13 cellular contexts compared by ENCODE assay signal in the genomic region with DNA sequence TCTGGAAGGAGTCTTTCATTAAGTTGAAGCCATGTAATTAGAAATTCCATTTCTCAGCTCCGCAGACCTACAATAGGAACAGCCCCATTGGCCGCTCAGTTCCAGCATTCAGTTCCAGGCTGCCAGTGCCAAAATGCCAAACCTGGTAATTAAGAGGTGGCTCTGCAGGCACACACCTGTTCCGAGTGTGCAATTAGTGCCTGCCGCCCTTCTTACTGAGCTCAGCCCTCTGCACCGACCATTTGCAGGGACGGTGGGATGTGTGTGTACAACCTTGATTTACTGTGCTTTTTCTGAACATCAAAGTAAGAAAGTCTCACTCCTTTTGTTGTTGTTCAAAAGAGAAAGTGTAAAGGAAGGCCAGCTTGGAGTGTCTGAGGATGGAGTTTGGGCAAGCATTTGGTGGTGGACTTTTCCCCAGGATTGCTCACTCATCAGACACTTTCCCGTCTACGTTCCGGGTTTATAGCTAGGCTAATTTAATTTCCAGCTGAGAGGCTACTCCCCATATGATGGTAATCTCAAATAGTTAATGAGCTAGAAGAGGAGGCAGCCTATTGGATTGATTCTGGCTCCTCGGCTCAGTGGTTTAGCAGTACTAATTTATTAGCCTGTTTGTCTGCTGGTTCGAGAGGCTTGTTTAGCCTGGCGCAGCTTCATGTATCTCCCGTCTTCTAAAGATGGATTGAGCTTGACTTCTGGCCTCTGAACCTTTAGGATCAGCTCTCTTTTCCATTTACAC. TPM values are rescaled to one million over a fixed set of nuclear protein-coding genes. Genes with fewer than 3 reads are reported as not detected.
DNase-seq lines count a peak whose midpoint lies in the region; ATAC-seq and TF ChIP-seq lines count a peak whose summit lies in the region.
"Had no signal": no experiment of that assay in that cellular context is flagged by ENCODE, and none has a peak within 500 bp of the region (broad histone marks: within the 10 kb centered on the region; RNA-seq: fewer than 3 reads in every experiment).

No MANE protein-coding gene starts in this region.

- DNase-seq in G401 (ENCODE audit: low spot score) (peak; percentile 10), NCI-H69 (lab: John Stamatoyannopoulos, UW) (peak; percentile 81), neural crest cell (ENCODE audit: low read depth, low spot score) (no peak), NCI-H345 treated with DMSO at 0.1 percent for 48 hours (lab: John Stamatoyannopoulos, UW; ENCODE audit: unreplicated experiment) (no peak)
- DNase-seq: activated CD8-positive, alpha-beta memory T cell treated with anti-CD3 and anti-CD28 coated beads, Interleukin-2, amount 50 U/mL, for 4 hours; left colon; NCI-H2171 treated with DMSO at 0.1 percent for 48 hours; retina; upper lobe of left lung had no signal

- H3K36me3 Mint-ChIP-seq in brain (peaks cover 3% of the 10 kb centered on the region), neural crest cell (ENCODE audit: low read depth) (peaks cover 6% of the 10 kb centered on the region)
- H3K36me3 Mint-ChIP-seq: CD14-positive monocyte had no signal

- H3K27me3 Mint-ChIP-seq in brain (no peaks in the 10 kb centered on the region), neural crest cell (ENCODE audit: low read depth) (no peaks in the 10 kb centered on the region)

- TF ChIP-seq CTCF in brain (conservative IDR thresholded peaks at IDR 0.05) (no peak), neural crest cell (conservative IDR thresholded peaks at IDR 0.05) (no peak)

- peaks cover 0 to 2% (median 0%) of the 10 kb centered on the region in 5 experiments for H3K9me3 Mint-ChIP-seq in brain
- H3K9me3 Mint-ChIP-seq in neural crest cell: peaks cover 2% of the 10 kb centered on the region

- ATAC-seq in HG02885 (IDR thresholded peaks at IDR 0.05; ENCODE audit: poor library complexity, unreplicated experiment) (no peak), esophagus mucosa (no peak)
- ATAC-seq: left colon had no signal

- H3K4me3 Mint-ChIP-seq in brain (peak overlapping the region; percentile 4 to 61 (median 54)), neural crest cell (peak overlapping the region; percentile 2)
- H3K4me3 Mint-ChIP-seq: CD14-positive monocyte had no signal

- in situ Hi-C loops in G401 (cut with HindIII; ENCODE audit: low sequenced_read_pairs): no loop called here

- H3K27ac Mint-ChIP-seq in brain (peak overlapping the region in 4 of 5 experiments; percentile 16 to 47 (median 32)), neural crest cell (ENCODE audit: unreplicated experiment) (no peak overlapping the region)

- H3K4me1 Mint-ChIP-seq in brain (peaks cover 87% of the 10 kb centered on the region), neural crest cell (peaks cover 84% of the 10 kb centered on the region)

RNA-seq across cellular contexts. Expression of a gene that starts 20.0 kb away (rescaled TPM):
- 0.37 TPM in 2 replicates for total RNA-seq in G401 (2014; rRNA removed; shearing (Covaris generic))
- 0.14 TPM for polyA plus RNA-seq in brain (ENCODE audit: insufficient read depth, low read depth, low replicate concordance)
- 57.0 and 58.3 TPM in 2 replicates for total RNA-seq in neural crest cell
- total RNA-seq in esophagus mucosa: 2.5 TPM

Comparison
In these comparisons a context has a peak if more than half of its experiments do, and no peak if none do; other contexts are left out.
1. DNase-seq: peak in G401 (single experiment) and NCI-H69 (single experiment); none in neural crest cell (single experiment) and NCI-H345 treated with DMSO at 0.1 percent for 48 hours (single experiment).
2. RNA of a gene that starts 20.0 kb away (total RNA-seq): 57.0 to 58.3 TPM in neural crest cell; 2.5 TPM in esophagus mucosa (single experiment) and 0.37 TPM in G401; every median in the first group is over 10 times any median in the second.